12 cellular contexts compared by ENCODE assay signal in the genomic region with DNA sequence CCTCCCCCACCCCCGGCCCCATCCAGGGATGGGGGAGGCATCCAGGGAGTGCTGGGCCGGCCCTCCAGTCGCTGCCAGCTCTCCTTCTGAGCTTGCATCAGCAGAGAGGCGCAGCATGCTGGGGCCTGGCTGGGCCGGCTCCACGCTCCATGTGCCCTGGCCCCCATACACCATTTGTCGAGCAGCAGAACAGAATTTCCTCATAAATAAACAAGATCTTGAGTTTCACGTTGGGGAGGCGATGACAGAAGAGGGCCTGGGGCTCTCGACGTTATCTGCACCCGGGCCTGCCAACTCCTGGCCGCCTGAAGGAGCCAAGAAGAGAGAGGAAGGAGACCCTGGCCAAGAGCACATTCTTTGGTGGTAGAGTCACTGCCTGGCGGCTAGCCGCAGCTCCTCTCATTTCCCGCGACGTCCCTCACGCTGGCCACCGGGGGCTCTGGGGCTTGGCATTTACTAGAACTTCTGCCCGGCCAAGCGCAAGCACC.
DNase-seq lines count a peak whose midpoint lies in the region; ATAC-seq and TF ChIP-seq lines count a peak whose summit lies in the region.
"Had no signal": no experiment of that assay in that cellular context is flagged by ENCODE, and none has a peak within 500 bp of the region (broad histone marks: within the 10 kb centered on the region; RNA-seq: fewer than 3 reads in every experiment).

No MANE protein-coding gene starts in this region.

- peaks cover 10% of the 10 kb centered on the region for H3K4me1 ChIP-seq in SJCRH30

- TF ChIP-seq CTCF in foreskin fibroblast (IDR thresholded peaks at IDR 0.05; ENCODE audit: low read depth, low read length) (no peak), nephron (IDR thresholded peaks at IDR 0.05; ENCODE audit: unreplicated experiment in 3 of 3) (no peak)

- no peaks in the 10 kb centered on the region for H3K27me3 ChIP-seq in SJCRH30
- H3K27me3 ChIP-seq: BLaER1 had no signal

- H3K9me3 Mint-ChIP-seq in nephron, result peaks cover 3% of the 10 kb centered on the region
- H3K9me3 Mint-ChIP-seq: activated T-cell treated with anti-CD3 and anti-CD28 coated beads, Interleukin-2, amount 50 U/mL, for 4 hours had no signal

- no peaks in the 10 kb centered on the region for H3K36me3 ChIP-seq in SJCRH30
- H3K36me3 ChIP-seq: BLaER1 had no signal

- H3K4me3 Mint-ChIP-seq in nephron, result no peak overlapping the region
- H3K4me3 Mint-ChIP-seq: activated T-cell treated with anti-CD3 and anti-CD28 coated beads, Interleukin-2, amount 50 U/mL, for 4 hours had no signal

- DNase-seq in AG20443 (ENCODE audit: low spot score) (peak; percentile 64), SJCRH30 (peak; percentile 75 to 79), foreskin fibroblast (peak; percentile 63 to 76), germinal center (ENCODE audit: low spot score) (no peak), SKM-1 (lab: John Stamatoyannopoulos, UW; ENCODE audit: unreplicated experiment) (no peak), kidney tubule cell (ENCODE audit: low spot score) (no peak)
- DNase-seq: activated T-cell treated with anti-CD3 and anti-CD28 coated beads, Interleukin-2, amount 50 U/mL, for 4 hours; SW 1271 had no signal

- H3K4me1 Mint-ChIP-seq in nephron, result peaks cover 33% of the 10 kb centered on the region

- H3K4me3 ChIP-seq in SJCRH30, result no peak overlapping the region
- H3K4me3 ChIP-seq in foreskin fibroblast (ENCODE audit: low read depth in 1 of 2, low read length in 2 of 2), result no peak overlapping the region
- H3K4me3 ChIP-seq: BLaER1 had no signal

- H3K9me3 ChIP-seq in SJCRH30 (replicated peaks), result no peaks in the 10 kb centered on the region
- H3K9me3 ChIP-seq: BLaER1 had no signal

- H3K27ac ChIP-seq in SJCRH30, result no peak overlapping the region
- H3K27ac ChIP-seq: BLaER1, HL-60 had no signal

- peak overlapping the region in 2 of 3 experiments; percentile 45 to 68 for H3K27ac Mint-ChIP-seq in nephron

- ATAC-seq in HG03095 (IDR thresholded peaks at IDR 0.05; ENCODE audit: unreplicated experiment), result no peak
- ATAC-seq: activated T-cell treated with anti-CD3 and anti-CD28 coated beads, Interleukin-2, amount 50 U/mL, for 4 hours had no signal

- peaks cover 32% of the 10 kb centered on the region for H3K27me3 Mint-ChIP-seq in nephron (ENCODE audit: low read depth)

- H3K36me3 Mint-ChIP-seq in nephron (ENCODE audit: low read depth), result no peaks in the 10 kb centered on the region

Comparison
In these comparisons a context has a peak if more than half of its experiments do, and no peak if none do; other contexts are left out.
1. DNase-seq: peak in AG20443 (single experiment), SJCRH30 (2 of 2) and foreskin fibroblast (2 of 2); none in germinal center (single experiment), SKM-1 (single experiment) and kidney tubule cell (single experiment).